ENCODE assay signal across 30 cellular contexts in genomic region chr16:11992594-11993524, GRCh38. TPM values are rescaled to one million over a fixed set of nuclear protein-coding genes. Genes with fewer than 3 reads are reported as not detected.
DNase-seq lines count a peak whose midpoint lies in the region; ATAC-seq, FAIRE-seq and TF ChIP-seq lines count a peak whose summit lies in the region.
"Had no signal": no experiment of that assay in that cellular context is flagged by ENCODE, and none has a peak within 500 bp of the region (broad histone marks: within the 10 kb centered on the region; RNA-seq: fewer than 3 reads in every experiment).

No MANE protein-coding gene starts in this region.

- peaks cover 42% of the 10 kb centered on the region for H3K4me1 Mint-ChIP-seq in memory B cell
- H3K4me1 Mint-ChIP-seq: activated naive CD4-positive, alpha-beta T cell treated with anti-CD3 and anti-CD28 coated beads, Interleukin-2, amount 10 ng/mL, durations not matched to agents 7 days and 5 days had no signal

- H3K27me3 Mint-ChIP-seq in memory B cell = no peaks in the 10 kb centered on the region
- H3K27me3 Mint-ChIP-seq: activated naive CD4-positive, alpha-beta T cell treated with anti-CD3 and anti-CD28 coated beads, Interleukin-2, amount 10 ng/mL, durations not matched to agents 7 days and 5 days had no signal

- H3K27ac Mint-ChIP-seq in memory B cell = peak overlapping the region; percentile 45
- H3K27ac Mint-ChIP-seq: activated naive CD4-positive, alpha-beta T cell treated with anti-CD3 and anti-CD28 coated beads, Interleukin-2, amount 10 ng/mL, durations not matched to agents 7 days and 5 days; activated T-helper 1 cell treated with anti-CD3 and anti-CD28 coated beads, Interleukin-12 subunit alpha, Interleukin-12 subunit beta, Interleukin-2, Interleukin-4 antibody, amounts not matched to agents 30 ng/mL and 10 ng/mL and 1 ng/mL, durations not matched to agents 14 hours and 24 hours and 36 hours had no signal

- TF ChIP-seq POLR2A in HepG2 (IDR thresholded peaks at IDR 0.05; ENCODE audit: insufficient read depth in 1 of 2, low read depth in 2 of 2, low read length in 2 of 2) (no peak), right lobe of liver (IDR thresholded peaks at IDR 0.05) (no peak)

- in situ Hi-C loops in HepG2 (cut with HindIII; ENCODE audit: extremely low pct_ligation_motif_present, low pct_unique_long_range_greater_than_20kb) = no loop called here

- H3K4me3 ChIP-seq in HepG2 (replicated peaks in 1 of 3; ENCODE audit: insufficient read depth in 1 of 3, low read depth in 2 of 3, low read length in 3 of 3) = no peak overlapping the region
- no peak overlapping the region for H3K4me3 ChIP-seq in right lobe of liver
- no peak overlapping the region for H3K4me3 ChIP-seq in OCI-LY3 (ENCODE audit: low read length)
- H3K4me3 ChIP-seq: breast epithelium, esophagus muscularis mucosa, GM12878, MG63, skin epidermis had no signal

- DNase-seq in HepG2 (ENCODE audit: low spot score) (no peak), right lobe of liver (no peak), memory B cell (ENCODE audit: low spot score in 2 of 2) (no peak), cerebellar nuclear complex (lab: John Stamatoyannopoulos, UW) (no peak), DMS79 treated with DMSO at 0.1 percent for 48 hours (lab: John Stamatoyannopoulos, UW) (no peak), SIG-M5 treated with dmso at 0.1 percent for 504 hours (lab: John Stamatoyannopoulos, UW; ENCODE audit: unreplicated experiment) (no peak)
- DNase-seq: activated naive CD4-positive, alpha-beta T cell treated with anti-CD3 and anti-CD28 coated beads, Interleukin-2, amount 10 ng/mL, durations not matched to agents 7 days and 5 days; amygdala; DMS79; effector memory CD4-positive, alpha-beta T cell; hippocampal formation; MG63; NCI-H187; PC-3; Right ventricle myocardium superior; T-helper 9 cell; WERI-Rb-1 had no signal

- ATAC-seq in HepG2 = peak; percentile 29
- no peak for ATAC-seq in right lobe of liver
- no peak for ATAC-seq in memory B cell (ENCODE audit: low read depth)
- no peak for ATAC-seq in HG02798 (IDR thresholded peaks at IDR 0.05; ENCODE audit: poor library complexity, unreplicated experiment)
- ATAC-seq: GM12878, HCT116, PC-3 had no signal

- no peak overlapping the region for H3K4me3 Mint-ChIP-seq in memory B cell
- H3K4me3 Mint-ChIP-seq: activated naive CD4-positive, alpha-beta T cell treated with anti-CD3 and anti-CD28 coated beads, Interleukin-2, amount 10 ng/mL, durations not matched to agents 7 days and 5 days; activated T-helper 1 cell treated with anti-CD3 and anti-CD28 coated beads, Interleukin-12 subunit alpha, Interleukin-12 subunit beta, Interleukin-2, Interleukin-4 antibody, amounts not matched to agents 30 ng/mL and 10 ng/mL and 1 ng/mL, durations not matched to agents 14 hours and 24 hours and 36 hours had no signal

- H3K27me3 ChIP-seq in HepG2 (ENCODE audit: control insufficient read depth in 1 of 2, insufficient read depth in 2 of 2, low read length in 2 of 2) (no peaks in the 10 kb centered on the region), right lobe of liver (no peaks in the 10 kb centered on the region), OCI-LY3 (ENCODE audit: low read depth, low read length) (no peaks in the 10 kb centered on the region)
- H3K27me3 ChIP-seq: breast epithelium, esophagus muscularis mucosa, MG63 had no signal

- WGBS in HepG2 (ENCODE audit: low lambda C conversion rate) = 80% methylated on average over 16 of the region's 16 CpGs
- 88% methylated on average over 13 of the region's 16 CpGs for WGBS in right lobe of liver (ENCODE audit: insufficient coverage, low coverage, low lambda C conversion rate, missing lambda C conversion rate)

- H3K36me3 Mint-ChIP-seq in memory B cell = peaks cover 7% of the 10 kb centered on the region
- H3K36me3 Mint-ChIP-seq: activated naive CD4-positive, alpha-beta T cell treated with anti-CD3 and anti-CD28 coated beads, Interleukin-2, amount 10 ng/mL, durations not matched to agents 7 days and 5 days had no signal

- no peak for TF ChIP-seq RAD21 in HepG2 (CRISPR knock-in tag; IDR thresholded peaks at IDR 0.05)

- H3K4me2 ChIP-seq in HepG2 (ENCODE audit: low read depth, low read length) = no peak overlapping the region
- peak overlapping the region; percentile 9; the same call in 1 of the 2 replicates for H3K4me2 ChIP-seq in OCI-LY3 (ENCODE audit: low read length)

- POLR2A ChIA-PET in HepG2 (lab: Yijun Ruan, JAX) = interaction anchor here (5.0 kb wide), 1 partner anchor 16 kb away, joined by 38 read pairs; the partner anchor contains the start of gene SNX29

- BruUV-seq in HepG2 (replicated peaks; lab: Mats Ljungman, UMichigan) = no TSS peak

- CTCF ChIA-PET in HepG2 (lab: Yijun Ruan, JAX; ENCODE audit: low intra/inter-chr PET ratio, low total read pairs) = no interaction called here

- intact Hi-C loops in HepG2 (cut with micrococcal nuclease; ENCODE audit: unreplicated experiment) (loop anchor here (2.0 kb wide), 1 partner anchor 16 kb away; the partner anchor contains the start of gene SNX29), right lobe of liver (cut with DNase I) (no loop called here)

- H3K27ac ChIP-seq in HepG2 (ENCODE audit: extremely low read length, insufficient read depth, low read length) = no peak overlapping the region
- H3K27ac ChIP-seq in right lobe of liver = no peak overlapping the region
- H3K27ac ChIP-seq in OCI-LY3 (ENCODE audit: low read length) = no peak overlapping the region
- H3K27ac ChIP-seq: breast epithelium, esophagus muscularis mucosa, WERI-Rb-1 had no signal

- no peaks in the 10 kb centered on the region for H3K9me3 ChIP-seq in HepG2 (ENCODE audit: low read length)
- no peaks in the 10 kb centered on the region for H3K9me3 ChIP-seq in right lobe of liver
- no peaks in the 10 kb centered on the region for H3K9me3 ChIP-seq in OCI-LY3 (ENCODE audit: insufficient read depth, low read length)
- H3K9me3 ChIP-seq: breast epithelium, esophagus muscularis mucosa, MG63 had no signal

- TF ChIP-seq EP300 in HepG2 (IDR thresholded peaks at IDR 0.05; ENCODE audit: low read depth in 2 of 2, low read length in 2 of 2) = no peak
- no peak for TF ChIP-seq EP300 in HepG2 (CRISPR knock-in tag; IDR thresholded peaks at IDR 0.05; ENCODE audit: borderline replicate concordance)

- H3K4me1 ChIP-seq in HepG2 (ENCODE audit: insufficient read depth, low read length) (peaks cover 38% of the 10 kb centered on the region), right lobe of liver (no peaks in the 10 kb centered on the region), OCI-LY3 (ENCODE audit: low read length) (peaks cover 60% of the 10 kb centered on the region)
- H3K4me1 ChIP-seq: breast epithelium had no signal

- FAIRE-seq in HepG2 (lab: Jason Lieb, UNC) = no peak
- FAIRE-seq: colon, frontal cortex, GM12878 had no signal

- H2AFZ ChIP-seq in HepG2 (ENCODE audit: low read length) = no peak overlapping the region
- H2AFZ ChIP-seq in OCI-LY3 (ENCODE audit: low read depth, low read length) = no peak overlapping the region

- H3K36me3 ChIP-seq in HepG2 (replicated peaks in 1 of 2; ENCODE audit: control insufficient read depth in 1 of 2, insufficient read depth in 2 of 2, low read length in 2 of 2) (no peaks in the 10 kb centered on the region), right lobe of liver (no peaks in the 10 kb centered on the region), OCI-LY3 (replicated peaks; ENCODE audit: low read depth, low read length) (peaks cover under 1% of the 10 kb centered on the region)
- H3K36me3 ChIP-seq: breast epithelium, esophagus muscularis mucosa, MG63, WERI-Rb-1 had no signal

- H3K9ac ChIP-seq in HepG2 (ENCODE audit: insufficient read depth, low read depth, low read length) (no peak overlapping the region), OCI-LY3 (ENCODE audit: low read length) (no peak overlapping the region)

- H4K20me1 ChIP-seq in HepG2 (ENCODE audit: insufficient read depth, low read length) = no peaks in the 10 kb centered on the region
- H4K20me1 ChIP-seq in OCI-LY3 (ENCODE audit: insufficient read depth, low read length) = no peaks in the 10 kb centered on the region

- H3K9me3 Mint-ChIP-seq in memory B cell = no peaks in the 10 kb centered on the region
- H3K9me3 Mint-ChIP-seq: activated naive CD4-positive, alpha-beta T cell treated with anti-CD3 and anti-CD28 coated beads, Interleukin-2, amount 10 ng/mL, durations not matched to agents 7 days and 5 days; activated T-helper 1 cell treated with anti-CD3 and anti-CD28 coated beads, Interleukin-12 subunit alpha, Interleukin-12 subunit beta, Interleukin-2, Interleukin-4 antibody, amounts not matched to agents 30 ng/mL and 10 ng/mL and 1 ng/mL, durations not matched to agents 14 hours and 24 hours and 36 hours had no signal

- TF ChIP-seq CTCF in HepG2 (CRISPR knock-in tag; IDR thresholded peaks at IDR 0.05) = no peak
- no peak for TF ChIP-seq CTCF in right lobe of liver (IDR thresholded peaks at IDR 0.05)
- TF ChIP-seq CTCF in OCI-LY3 (IDR thresholded peaks at IDR 0.05; ENCODE audit: low read depth, low read length) = no peak

- H3K79me2 ChIP-seq in HepG2 (ENCODE audit: insufficient read depth, low read length) (no peaks in the 10 kb centered on the region), OCI-LY3 (ENCODE audit: low read length) (peaks cover 13% of the 10 kb centered on the region)

RNA-seq across cellular contexts. Expression of gene SNX29, which starts 16.3 kb away (rescaled TPM):
- total RNA-seq in HepG2 (2016; rRNA removed; fragmentation: Illumina TruSeq; extraction: Trizol) (5.2 and 6.5 TPM in 2 replicates), right lobe of liver (1 to 10 TPM; 5.1 to 9.8 (median 8.1) TPM)
- total RNA-seq in HepG2 (2016; cell fraction: cytosol; rRNA removed; fragmentation: Illumina TruSeq; extraction: Trizol; ENCODE audit: low read depth) = 3.1 and 5.5 TPM in 2 replicates
- 3.4 and 4.6 TPM in 2 replicates for total RNA-seq in HepG2 (2016; cell fraction: insoluble cytoplasmic fraction; rRNA removed; fragmentation: Illumina TruSeq; extraction: Trizol)
- 2.5 and 3.3 TPM in 2 replicates for total RNA-seq in HepG2 (2016; cell fraction: membrane; rRNA removed; fragmentation: Illumina TruSeq; extraction: Trizol)
- 8.7 and 12.7 TPM in 2 replicates for total RNA-seq in HepG2 (2016; cell fraction: nucleus; rRNA removed; fragmentation: Illumina TruSeq; extraction: Trizol)
- 3.4 TPM in 2 replicates for polyA plus RNA-seq in HepG2 (2011; rRNA removed)
- polyA plus RNA-seq in HepG2 (2011; cell fraction: cytosol; rRNA removed) = 2.5 and 2.6 TPM in 2 replicates
- 4.1 and 4.5 TPM in 2 replicates for polyA plus RNA-seq in HepG2 (2011; cell fraction: nucleus; rRNA removed)
- polyA plus RNA-seq in HepG2 (2012) = 2.7 and 3.1 TPM in 2 replicates
- polyA plus RNA-seq in HepG2 (2016; cell fraction: cytosol; fragmentation: Illumina TruSeq; extraction: Trizol; ENCODE audit: low read depth) = 0.49 and 0.50 TPM in 2 replicates
- polyA plus RNA-seq in HepG2 (2016; cell fraction: insoluble cytoplasmic fraction; fragmentation: Illumina TruSeq; extraction: Trizol; ENCODE audit: low read depth) = 2.6 and 3.8 TPM in 2 replicates
- polyA plus RNA-seq in HepG2 (2016; cell fraction: membrane; fragmentation: Illumina TruSeq; extraction: Trizol; ENCODE audit: low read depth) = 0.64 and 0.65 TPM in 2 replicates
- polyA plus RNA-seq in HepG2 (2016; cell fraction: nucleus; fragmentation: Illumina TruSeq; extraction: Trizol; ENCODE audit: insufficient read depth, low read depth) = 3.4 and 3.7 TPM in 2 replicates
- polyA minus RNA-seq in HepG2 (2011; rRNA and poly(A)+ RNA removed; ENCODE audit: low replicate concordance) = 16.0 and 20.2 TPM in 2 replicates
- 2.9 and 3.2 TPM in 2 replicates for polyA minus RNA-seq in HepG2 (2011; cell fraction: cytosol; rRNA and poly(A)+ RNA removed)
- 15.6 and 19.6 TPM in 2 replicates for polyA minus RNA-seq in HepG2 (2011; cell fraction: nucleus; rRNA and poly(A)+ RNA removed)

RNA-seq across cellular contexts. Expression of gene TNFRSF17, which starts 27.8 kb away (rescaled TPM):
- total RNA-seq in HepG2 (2016; rRNA removed; fragmentation: Illumina TruSeq; extraction: Trizol) = not detected in 2 replicates
- not detected in 2 replicates for total RNA-seq in HepG2 (2016; cell fraction: cytosol; rRNA removed; fragmentation: Illumina TruSeq; extraction: Trizol; ENCODE audit: low read depth)
- total RNA-seq in HepG2 (2016; cell fraction: insoluble cytoplasmic fraction; rRNA removed; fragmentation: Illumina TruSeq; extraction: Trizol) = not detected in 2 replicates
- total RNA-seq in HepG2 (2016; cell fraction: membrane; rRNA removed; fragmentation: Illumina TruSeq; extraction: Trizol) = not detected in 2 replicates
- total RNA-seq in HepG2 (2016; cell fraction: nucleus; rRNA removed; fragmentation: Illumina TruSeq; extraction: Trizol) = not detected in 2 replicates
- polyA plus RNA-seq in HepG2 (2011; rRNA removed) = not detected in 2 replicates
- polyA plus RNA-seq in HepG2 (2011; cell fraction: cytosol; rRNA removed) = not detected in 2 replicates
- polyA plus RNA-seq in HepG2 (2011; cell fraction: nucleus; rRNA removed) = not detected in 2 replicates
- polyA plus RNA-seq in HepG2 (2012) = not detected in 2 replicates
- not detected in 2 replicates for polyA plus RNA-seq in HepG2 (2016; cell fraction: cytosol; fragmentation: Illumina TruSeq; extraction: Trizol; ENCODE audit: low read depth)
- not detected in 2 replicates for polyA plus RNA-seq in HepG2 (2016; cell fraction: insoluble cytoplasmic fraction; fragmentation: Illumina TruSeq; extraction: Trizol; ENCODE audit: low read depth)
- polyA plus RNA-seq in HepG2 (2016; cell fraction: membrane; fragmentation: Illumina TruSeq; extraction: Trizol; ENCODE audit: low read depth) = not detected in 2 replicates
- polyA plus RNA-seq in HepG2 (2016; cell fraction: nucleus; fragmentation: Illumina TruSeq; extraction: Trizol; ENCODE audit: insufficient read depth, low read depth) = not detected in 2 replicates
- not detected in 2 replicates for polyA minus RNA-seq in HepG2 (2011; rRNA and poly(A)+ RNA removed; ENCODE audit: low replicate concordance)
- not detected in 2 replicates for polyA minus RNA-seq in HepG2 (2011; cell fraction: cytosol; rRNA and poly(A)+ RNA removed)
- not detected in 2 replicates for polyA minus RNA-seq in HepG2 (2011; cell fraction: nucleus; rRNA and poly(A)+ RNA removed)
- under 1 TPM in 1 of 6 experiments, not detected in 5; 0.44 TPM for total RNA-seq in right lobe of liver
- total RNA-seq: A673; activated T-helper 1 cell treated with anti-CD3 and anti-CD28 coated beads, Interleukin-12 subunit alpha, Interleukin-12 subunit beta, Interleukin-2, Interleukin-4 antibody, amounts not matched to agents 30 ng/mL and 10 ng/mL and 1 ng/mL, durations not matched to agents 14 hours and 24 hours and 36 hours; esophagus muscularis mucosa; lower leg skin; PC-3; Right ventricle myocardium superior had no signal
- polyA plus RNA-seq: BJ had no signal

RNA-seq across cellular contexts. Expression of gene NPIPB2, which starts 51.0 kb away (rescaled TPM):
- total RNA-seq in HepG2 (2016; rRNA removed; fragmentation: Illumina TruSeq; extraction: Trizol) (1.8 TPM in 1 of 2 replicates, not detected in the other), right lobe of liver (10 to 100 TPM in 1 of 6 experiments, 1 to 10 TPM in 5; 2.1 to 10.2 (median 4.2) TPM)
- total RNA-seq in HepG2 (2016; cell fraction: cytosol; rRNA removed; fragmentation: Illumina TruSeq; extraction: Trizol; ENCODE audit: low read depth) = 0.62 TPM in 1 of 2 replicates, not detected in the other
- 0.80 TPM in 1 of 2 replicates, not detected in the other for total RNA-seq in HepG2 (2016; cell fraction: insoluble cytoplasmic fraction; rRNA removed; fragmentation: Illumina TruSeq; extraction: Trizol)
- total RNA-seq in HepG2 (2016; cell fraction: membrane; rRNA removed; fragmentation: Illumina TruSeq; extraction: Trizol) = 0.90 TPM in 1 of 2 replicates, not detected in the other
- 5.1 and 6.2 TPM in 2 replicates for total RNA-seq in HepG2 (2016; cell fraction: nucleus; rRNA removed; fragmentation: Illumina TruSeq; extraction: Trizol)
- 3.2 and 4.1 TPM in 2 replicates for polyA plus RNA-seq in HepG2 (2011; rRNA removed)
- polyA plus RNA-seq in HepG2 (2011; cell fraction: cytosol; rRNA removed) = 0.36 TPM in 2 replicates
- polyA plus RNA-seq in HepG2 (2011; cell fraction: nucleus; rRNA removed) = 14.3 and 18.9 TPM in 2 replicates
- polyA plus RNA-seq in HepG2 (2012) = 4.7 and 8.0 TPM in 2 replicates
- not detected in 2 replicates for polyA plus RNA-seq in HepG2 (2016; cell fraction: cytosol; fragmentation: Illumina TruSeq; extraction: Trizol; ENCODE audit: low read depth)
- 1.3 and 1.4 TPM in 2 replicates for polyA plus RNA-seq in HepG2 (2016; cell fraction: insoluble cytoplasmic fraction; fragmentation: Illumina TruSeq; extraction: Trizol; ENCODE audit: low read depth)
- 0.79 TPM in 1 of 2 replicates, not detected in the other for polyA plus RNA-seq in HepG2 (2016; cell fraction: membrane; fragmentation: Illumina TruSeq; extraction: Trizol; ENCODE audit: low read depth)
- 30.6 and 37.6 TPM in 2 replicates for polyA plus RNA-seq in HepG2 (2016; cell fraction: nucleus; fragmentation: Illumina TruSeq; extraction: Trizol; ENCODE audit: insufficient read depth, low read depth)
- polyA minus RNA-seq in HepG2 (2011; rRNA and poly(A)+ RNA removed; ENCODE audit: low replicate concordance) = 2.0 and 9.1 TPM in 2 replicates
- 1.3 TPM in 1 of 2 replicates, not detected in the other for polyA minus RNA-seq in HepG2 (2011; cell fraction: cytosol; rRNA and poly(A)+ RNA removed)
- polyA minus RNA-seq in HepG2 (2011; cell fraction: nucleus; rRNA and poly(A)+ RNA removed) = 9.1 and 14.2 TPM in 2 replicates
